ENCODE assay signal across 2 cellular contexts in genomic region chr11:34647131-34647530, GRCh38.
TF ChIP-seq lines count a peak whose summit lies in the region.

No MANE protein-coding gene starts in this region.

TF ChIP-seq in A549, 52 proteins besides CTCF, POLR2A, EP300 and RAD21 (continued from another document):
- TF ChIP-seq, protein P1, sequence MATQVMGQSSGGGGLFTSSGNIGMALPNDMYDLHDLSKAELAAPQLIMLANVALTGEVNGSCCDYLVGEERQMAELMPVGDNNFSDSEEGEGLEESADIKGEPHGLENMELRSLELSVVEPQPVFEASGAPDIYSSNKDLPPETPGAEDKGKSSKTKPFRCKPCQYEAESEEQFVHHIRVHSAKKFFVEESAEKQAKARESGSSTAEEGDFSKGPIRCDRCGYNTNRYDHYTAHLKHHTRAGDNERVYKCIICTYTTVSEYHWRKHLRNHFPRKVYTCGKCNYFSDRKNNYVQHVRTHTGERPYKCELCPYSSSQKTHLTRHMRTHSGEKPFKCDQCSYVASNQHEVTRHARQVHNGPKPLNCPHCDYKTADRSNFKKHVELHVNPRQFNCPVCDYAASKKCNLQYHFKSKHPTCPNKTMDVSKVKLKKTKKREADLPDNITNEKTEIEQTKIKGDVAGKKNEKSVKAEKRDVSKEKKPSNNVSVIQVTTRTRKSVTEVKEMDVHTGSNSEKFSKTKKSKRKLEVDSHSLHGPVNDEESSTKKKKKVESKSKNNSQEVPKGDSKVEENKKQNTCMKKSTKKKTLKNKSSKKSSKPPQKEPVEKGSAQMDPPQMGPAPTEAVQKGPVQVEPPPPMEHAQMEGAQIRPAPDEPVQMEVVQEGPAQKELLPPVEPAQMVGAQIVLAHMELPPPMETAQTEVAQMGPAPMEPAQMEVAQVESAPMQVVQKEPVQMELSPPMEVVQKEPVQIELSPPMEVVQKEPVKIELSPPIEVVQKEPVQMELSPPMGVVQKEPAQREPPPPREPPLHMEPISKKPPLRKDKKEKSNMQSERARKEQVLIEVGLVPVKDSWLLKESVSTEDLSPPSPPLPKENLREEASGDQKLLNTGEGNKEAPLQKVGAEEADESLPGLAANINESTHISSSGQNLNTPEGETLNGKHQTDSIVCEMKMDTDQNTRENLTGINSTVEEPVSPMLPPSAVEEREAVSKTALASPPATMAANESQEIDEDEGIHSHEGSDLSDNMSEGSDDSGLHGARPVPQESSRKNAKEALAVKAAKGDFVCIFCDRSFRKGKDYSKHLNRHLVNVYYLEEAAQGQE (IDR thresholded peaks at IDR 0.05), result no peak
- no peak for TF ChIP-seq HMGXB4 (CRISPR knock-in tag; IDR thresholded peaks at IDR 0.05; ENCODE audit: borderline replicate concordance)
- TF ChIP-seq NFE2L2 (conservative IDR thresholded peaks at IDR 0.05; ENCODE audit: low read length), result no peak
- TF ChIP-seq, protein P2, sequence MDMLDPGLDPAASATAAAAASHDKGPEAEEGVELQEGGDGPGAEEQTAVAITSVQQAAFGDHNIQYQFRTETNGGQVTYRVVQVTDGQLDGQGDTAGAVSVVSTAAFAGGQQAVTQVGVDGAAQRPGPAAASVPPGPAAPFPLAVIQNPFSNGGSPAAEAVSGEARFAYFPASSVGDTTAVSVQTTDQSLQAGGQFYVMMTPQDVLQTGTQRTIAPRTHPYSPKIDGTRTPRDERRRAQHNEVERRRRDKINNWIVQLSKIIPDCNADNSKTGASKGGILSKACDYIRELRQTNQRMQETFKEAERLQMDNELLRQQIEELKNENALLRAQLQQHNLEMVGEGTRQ (IDR thresholded peaks at IDR 0.05), result no peak
- TF ChIP-seq JUN (IDR thresholded peaks at IDR 0.05), result no peak
- TF ChIP-seq, protein P3, sequence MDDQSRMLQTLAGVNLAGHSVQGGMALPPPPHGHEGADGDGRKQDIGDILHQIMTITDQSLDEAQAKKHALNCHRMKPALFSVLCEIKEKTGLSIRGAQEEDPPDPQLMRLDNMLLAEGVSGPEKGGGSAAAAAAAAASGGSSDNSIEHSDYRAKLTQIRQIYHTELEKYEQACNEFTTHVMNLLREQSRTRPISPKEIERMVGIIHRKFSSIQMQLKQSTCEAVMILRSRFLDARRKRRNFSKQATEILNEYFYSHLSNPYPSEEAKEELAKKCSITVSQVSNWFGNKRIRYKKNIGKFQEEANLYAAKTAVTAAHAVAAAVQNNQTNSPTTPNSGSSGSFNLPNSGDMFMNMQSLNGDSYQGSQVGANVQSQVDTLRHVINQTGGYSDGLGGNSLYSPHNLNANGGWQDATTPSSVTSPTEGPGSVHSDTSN (IDR thresholded peaks at IDR 0.05), result no peak
- no peak for TF ChIP-seq RFX5 (IDR thresholded peaks at IDR 0.05)
- no peak for TF ChIP-seq BCL3 (IDR thresholded peaks at IDR 0.05)
- TF ChIP-seq FOXS1 (CRISPR knock-in tag; IDR thresholded peaks at IDR 0.05), result no peak
- no peak for TF ChIP-seq EHMT2 (IDR thresholded peaks at IDR 0.05; ENCODE audit: low read depth)
- no peak for TF ChIP-seq ZNF302 (CRISPR knock-in tag; IDR thresholded peaks at IDR 0.05)
- TF ChIP-seq, protein P4, sequence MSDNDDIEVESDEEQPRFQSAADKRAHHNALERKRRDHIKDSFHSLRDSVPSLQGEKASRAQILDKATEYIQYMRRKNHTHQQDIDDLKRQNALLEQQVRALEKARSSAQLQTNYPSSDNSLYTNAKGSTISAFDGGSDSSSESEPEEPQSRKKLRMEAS (IDR thresholded peaks at IDR 0.05), result no peak
- no peak for TF ChIP-seq TP53 (CRISPR knock-in tag; IDR thresholded peaks at IDR 0.05)
- TF ChIP-seq RNF2 (IDR thresholded peaks at IDR 0.05; ENCODE audit: borderline replicate concordance, low read depth), result no peak
- TF ChIP-seq MYC (IDR thresholded peaks at IDR 0.05; ENCODE audit: borderline replicate concordance, low read length), result no peak

TF ChIP-seq in HCT116, 20 proteins besides CTCF, POLR2A, EP300 and RAD21:
- TF ChIP-seq, protein P1 (IDR thresholded peaks at IDR 0.05; ENCODE audit: low read depth), result no peak
- TF ChIP-seq ELF1 (IDR thresholded peaks at IDR 0.05; ENCODE audit: borderline replicate concordance, low read depth) (no peak), YY1 (IDR thresholded peaks at IDR 0.05; ENCODE audit: extremely low read depth, insufficient replicate concordance, low read depth, low read length) (no peak), SP1 (IDR thresholded peaks at IDR 0.05; ENCODE audit: low read depth) (no peak), ZFX (IDR thresholded peaks at IDR 0.05) (no peak), EGR1 (IDR thresholded peaks at IDR 0.05; ENCODE audit: low read depth) (no peak), FOSL1 (IDR thresholded peaks at IDR 0.05; ENCODE audit: low read depth) (no peak), JUND (IDR thresholded peaks at IDR 0.05) (no peak), TCF7L2 (IDR thresholded peaks at IDR 0.05; ENCODE audit: borderline replicate concordance, extremely low read depth, insufficient read depth, insufficient read length) (no peak), EZH2 (IDR thresholded peaks at IDR 0.05) (no peak), CBX3 (IDR thresholded peaks at IDR 0.05; ENCODE audit: low read depth) (no peak), ZNF274 (IDR thresholded peaks at IDR 0.05; ENCODE audit: low read depth, low read length) (no peak), EZH2phosphoT487 (IDR thresholded peaks at IDR 0.05; ENCODE audit: borderline replicate concordance) (no peak), POLR2AphosphoS5 (IDR thresholded peaks at IDR 0.05; ENCODE audit: low read depth, low read length) (no peak), CEBPB (IDR thresholded peaks at IDR 0.05; ENCODE audit: low read depth) (no peak)
- TF ChIP-seq, protein P5, sequence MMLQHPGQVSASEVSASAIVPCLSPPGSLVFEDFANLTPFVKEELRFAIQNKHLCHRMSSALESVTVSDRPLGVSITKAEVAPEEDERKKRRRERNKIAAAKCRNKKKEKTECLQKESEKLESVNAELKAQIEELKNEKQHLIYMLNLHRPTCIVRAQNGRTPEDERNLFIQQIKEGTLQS (IDR thresholded peaks at IDR 0.05), result no peak
- TF ChIP-seq, protein P6, sequence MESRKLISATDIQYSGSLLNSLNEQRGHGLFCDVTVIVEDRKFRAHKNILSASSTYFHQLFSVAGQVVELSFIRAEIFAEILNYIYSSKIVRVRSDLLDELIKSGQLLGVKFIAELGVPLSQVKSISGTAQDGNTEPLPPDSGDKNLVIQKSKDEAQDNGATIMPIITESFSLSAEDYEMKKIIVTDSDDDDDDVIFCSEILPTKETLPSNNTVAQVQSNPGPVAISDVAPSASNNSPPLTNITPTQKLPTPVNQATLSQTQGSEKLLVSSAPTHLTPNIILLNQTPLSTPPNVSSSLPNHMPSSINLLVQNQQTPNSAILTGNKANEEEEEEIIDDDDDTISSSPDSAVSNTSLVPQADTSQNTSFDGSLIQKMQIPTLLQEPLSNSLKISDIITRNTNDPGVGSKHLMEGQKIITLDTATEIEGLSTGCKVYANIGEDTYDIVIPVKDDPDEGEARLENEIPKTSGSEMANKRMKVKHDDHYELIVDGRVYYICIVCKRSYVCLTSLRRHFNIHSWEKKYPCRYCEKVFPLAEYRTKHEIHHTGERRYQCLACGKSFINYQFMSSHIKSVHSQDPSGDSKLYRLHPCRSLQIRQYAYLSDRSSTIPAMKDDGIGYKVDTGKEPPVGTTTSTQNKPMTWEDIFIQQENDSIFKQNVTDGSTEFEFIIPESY (IDR thresholded peaks at IDR 0.05; ENCODE audit: extremely low read depth, insufficient replicate concordance, low read length), result no peak
- TF ChIP-seq, protein P4 (IDR thresholded peaks at IDR 0.05), result no peak
